In genomic region chr1:26050255-26050640, GRCh38 we compare ENCODE assay signal across 1 cellular context.
A peak's percentile ranks its signal among the peaks of the same experiment; 100 is the strongest.
TF ChIP-seq lines count a peak whose summit lies in the region.

No MANE protein-coding gene starts in this region.

TF ChIP-seq in K562, 482 proteins besides CTCF, POLR2A, EP300 and RAD21 (continued from another document):
- peak; percentile 5; the same call in 1 of the 2 replicates for TF ChIP-seq PTRF (tag; IDR thresholded peaks at IDR 0.05)
- TF ChIP-seq MEF2D (tag; conservative IDR thresholded peaks at IDR 0.05; ENCODE audit: low read depth), result 0 out of 2 replicates have a peak, but pooled peaks have one; percentile 7
- 0 out of 2 replicates have a peak, but pooled peaks have one; percentile 5 for TF ChIP-seq RNF219 (CRISPR knock-in tag; IDR thresholded peaks at IDR 0.05)
- TF ChIP-seq VEZF1 (CRISPR knock-in tag; IDR thresholded peaks at IDR 0.05), result 0 out of 2 replicates have a peak, but pooled peaks have one; percentile 4
- no peak for TF ChIP-seq ZNF76 (CRISPR knock-in tag; IDR thresholded peaks at IDR 0.05; ENCODE audit: borderline replicate concordance)
- 0 out of 2 replicates have a peak, but pooled peaks have one; percentile 3 for TF ChIP-seq ZNF134 (CRISPR knock-in tag; conservative IDR thresholded peaks at IDR 0.05)
- TF ChIP-seq USF1 (CRISPR knock-in tag; IDR thresholded peaks at IDR 0.05), result no peak
- no peak for TF ChIP-seq PHF21A (IDR thresholded peaks at IDR 0.05; ENCODE audit: borderline replicate concordance, low read depth)
